Comparison of ENCODE assay signal across 9 cellular contexts in genomic region chr16:27199747-27200146, GRCh38. TPM values are rescaled to one million over a fixed set of nuclear protein-coding genes. Genes with fewer than 3 reads are reported as not detected.
A peak's percentile ranks its signal among the peaks of the same experiment; 100 is the strongest.
DNase-seq lines count a peak whose midpoint lies in the region; ATAC-seq and TF ChIP-seq lines count a peak whose summit lies in the region.
"Had no signal": no experiment of that assay in that cellular context is flagged by ENCODE, and none has a peak within 500 bp of the region (broad histone marks: within the 10 kb centered on the region; RNA-seq: fewer than 3 reads in every experiment).

No MANE protein-coding gene starts in this region.

- H3K27ac Mint-ChIP-seq in MCF 10A (ENCODE audit: low read depth, unreplicated experiment) (no peak overlapping the region), endothelial cell (ENCODE audit: unreplicated experiment) (no peak overlapping the region)
- peak overlapping the region; percentile 83 for H3K27ac Mint-ChIP-seq in activated T-helper 1 cell treated with anti-CD3 and anti-CD28 coated beads, Interleukin-12 subunit alpha, Interleukin-12 subunit beta, Interleukin-2, Interleukin-4 antibody, amounts not matched to agents 30 ng/mL and 10 ng/mL and 1 ng/mL, durations not matched to agents 14 hours and 24 hours and 36 hours
- peak overlapping the region; percentile 84 to 88 for H3K27ac Mint-ChIP-seq in stimulated activated naive CD8-positive, alpha-beta T cell treated with anti-CD3 and anti-CD28 coated beads, Interleukin-15, amount 100 ng/mL, for 72 hours

- H3K36me3 Mint-ChIP-seq in MCF 10A (ENCODE audit: insufficient read depth, unreplicated experiment) (no peaks in the 10 kb centered on the region), endothelial cell (ENCODE audit: low read depth, unreplicated experiment) (no peaks in the 10 kb centered on the region)
- H3K36me3 Mint-ChIP-seq in activated T-helper 1 cell treated with anti-CD3 and anti-CD28 coated beads, Interleukin-12 subunit alpha, Interleukin-12 subunit beta, Interleukin-2, Interleukin-4 antibody, amounts not matched to agents 30 ng/mL and 10 ng/mL and 1 ng/mL, durations not matched to agents 14 hours and 24 hours and 36 hours (ENCODE audit: low read depth), result peaks cover 5% of the 10 kb centered on the region

- dilution Hi-C loops in mammary epithelial cell (cut with HindIII; ENCODE audit: low sequenced_read_pairs), result no loop called here

- H3K4me1 ChIP-seq in mammary epithelial cell (ENCODE audit: insufficient read depth, low read length) (peaks cover 29% of the 10 kb centered on the region), vagina (peaks cover 16% of the 10 kb centered on the region)

- H3K27ac ChIP-seq in mammary epithelial cell (ENCODE audit: insufficient read depth, low read depth, low read length) (no peak overlapping the region), vagina (no peak overlapping the region)

- DNase-seq in mammary epithelial cell, result peak; percentile 42
- no peak for DNase-seq in MCF 10A (ENCODE audit: unreplicated experiment)
- peak; percentile 40 for DNase-seq in activated T-helper 1 cell treated with anti-CD3 and anti-CD28 coated beads, Interleukin-12 subunit alpha, Interleukin-12 subunit beta, Interleukin-2, Interleukin-4 antibody, amounts not matched to agents 30 ng/mL and 10 ng/mL and 1 ng/mL, durations not matched to agents 14 hours and 24 hours and 36 hours (ENCODE audit: low spot score)
- DNase-seq in stimulated activated naive CD8-positive, alpha-beta T cell treated with anti-CD3 and anti-CD28 coated beads, Interleukin-15, amount 100 ng/mL, for 72 hours, result peak; percentile 24 to 35
- no peak for DNase-seq in SW 1271 (lab: John Stamatoyannopoulos, UW)
- no peak for DNase-seq in vagina (ENCODE audit: extremely low spot score in 2 of 2)
- no peak for DNase-seq in endothelial cell (ENCODE audit: low spot score)
- DNase-seq: NCI-H510A had no signal

- H3K36me3 ChIP-seq in mammary epithelial cell (ENCODE audit: insufficient read depth, low read length) (no peaks in the 10 kb centered on the region), vagina (no peaks in the 10 kb centered on the region)

- peak overlapping the region; percentile 97 for H2AFZ ChIP-seq in mammary epithelial cell (ENCODE audit: low read depth, low read length)

- peaks cover 6% of the 10 kb centered on the region for H3K79me2 ChIP-seq in mammary epithelial cell (ENCODE audit: insufficient read depth, low read length)

- BruUV-seq in mammary epithelial cell (replicated peaks; lab: Mats Ljungman, UMichigan), result no TSS peak
- BruUV-seq in MCF 10A (replicated peaks; lab: Mats Ljungman, UMichigan), result no TSS peak

- H3K27me3 ChIP-seq in mammary epithelial cell (ENCODE audit: insufficient read depth, low read length), result no peaks in the 10 kb centered on the region
- H3K27me3 ChIP-seq in vagina, result no peaks in the 10 kb centered on the region

- TF ChIP-seq POLR2A in vagina (IDR thresholded peaks at IDR 0.05), result no peak

- no peaks in the 10 kb centered on the region for H4K20me1 ChIP-seq in mammary epithelial cell (ENCODE audit: insufficient read depth, low read length)

- H3K9ac ChIP-seq in mammary epithelial cell (ENCODE audit: insufficient read depth, low read length), result no peak overlapping the region

- no peak overlapping the region for H3K4me3 ChIP-seq in mammary epithelial cell (replicated peaks in 1 of 3; ENCODE audit: insufficient read depth in 1 of 3, low read depth in 2 of 3, low read length in 3 of 3)
- H3K4me3 ChIP-seq in vagina, result no peak overlapping the region

- POLR2A ChIA-PET in MCF 10A (lab: Yijun Ruan, JAX), result no interaction called here

- H3K4me1 Mint-ChIP-seq in MCF 10A (ENCODE audit: insufficient read depth, unreplicated experiment) (peaks cover 19% of the 10 kb centered on the region), endothelial cell (ENCODE audit: unreplicated experiment) (peaks cover 5% of the 10 kb centered on the region)
- peaks cover 87% of the 10 kb centered on the region for H3K4me1 Mint-ChIP-seq in activated T-helper 1 cell treated with anti-CD3 and anti-CD28 coated beads, Interleukin-12 subunit alpha, Interleukin-12 subunit beta, Interleukin-2, Interleukin-4 antibody, amounts not matched to agents 30 ng/mL and 10 ng/mL and 1 ng/mL, durations not matched to agents 14 hours and 24 hours and 36 hours (ENCODE audit: low read depth)
- H3K4me1 Mint-ChIP-seq in stimulated activated naive CD8-positive, alpha-beta T cell treated with anti-CD3 and anti-CD28 coated beads, Interleukin-15, amount 100 ng/mL, for 72 hours, result peaks cover 93% of the 10 kb centered on the region

- H3K4me2 ChIP-seq in mammary epithelial cell (ENCODE audit: insufficient read depth, low read depth, low read length), result no peak overlapping the region

- WGBS in mammary epithelial cell (ENCODE audit: low coverage, missing lambda C conversion rate), result 41% methylated on average over 2 of the region's 2 CpGs

- H3K9me3 ChIP-seq in mammary epithelial cell (replicated peaks; ENCODE audit: insufficient read depth, low read length) (no peaks in the 10 kb centered on the region), vagina (no peaks in the 10 kb centered on the region)

- intact Hi-C loops in mammary epithelial cell (cut with micrococcal nuclease), result no loop called here
- intact Hi-C loops in MCF 10A (cut with micrococcal nuclease), result no loop called here
- intact Hi-C loops in activated T-helper 1 cell treated with anti-CD3 and anti-CD28 coated beads, Interleukin-12 subunit alpha, Interleukin-12 subunit beta, Interleukin-2, Interleukin-4 antibody, amounts not matched to agents 30 ng/mL and 10 ng/mL and 1 ng/mL, durations not matched to agents 14 hours and 24 hours and 36 hours (cut with micrococcal nuclease), result loop anchor here (1.0 kb wide), 2 partner anchors 8 to 20 kb away; no protein-coding TSS in a partner anchor
- intact Hi-C loops in vagina (cut with DNase I), result no loop called here

- no peak overlapping the region for H3K4me3 Mint-ChIP-seq in MCF 10A (ENCODE audit: unreplicated experiment)
- H3K4me3 Mint-ChIP-seq in activated T-helper 1 cell treated with anti-CD3 and anti-CD28 coated beads, Interleukin-12 subunit alpha, Interleukin-12 subunit beta, Interleukin-2, Interleukin-4 antibody, amounts not matched to agents 30 ng/mL and 10 ng/mL and 1 ng/mL, durations not matched to agents 14 hours and 24 hours and 36 hours, result peak overlapping the region; percentile 65
- H3K4me3 Mint-ChIP-seq in stimulated activated naive CD8-positive, alpha-beta T cell treated with anti-CD3 and anti-CD28 coated beads, Interleukin-15, amount 100 ng/mL, for 72 hours, result peak overlapping the region; percentile 42 to 62
- H3K4me3 Mint-ChIP-seq in endothelial cell (ENCODE audit: unreplicated experiment), result no peak overlapping the region

- H3K27me3 Mint-ChIP-seq in MCF 10A (ENCODE audit: insufficient read depth, unreplicated experiment), result peaks cover 19% of the 10 kb centered on the region
- no peaks in the 10 kb centered on the region for H3K27me3 Mint-ChIP-seq in activated T-helper 1 cell treated with anti-CD3 and anti-CD28 coated beads, Interleukin-12 subunit alpha, Interleukin-12 subunit beta, Interleukin-2, Interleukin-4 antibody, amounts not matched to agents 30 ng/mL and 10 ng/mL and 1 ng/mL, durations not matched to agents 14 hours and 24 hours and 36 hours (ENCODE audit: insufficient read depth)
- H3K27me3 Mint-ChIP-seq in stimulated activated naive CD8-positive, alpha-beta T cell treated with anti-CD3 and anti-CD28 coated beads, Interleukin-15, amount 100 ng/mL, for 72 hours, result no peaks in the 10 kb centered on the region
- H3K27me3 Mint-ChIP-seq in endothelial cell (ENCODE audit: unreplicated experiment), result peaks cover 10% of the 10 kb centered on the region

- CTCF ChIA-PET in mammary epithelial cell (lab: Charles Lee; ENCODE audit: low non-redundant PET) (no interaction called here), MCF 10A (lab: Yijun Ruan, JAX) (interaction anchor here (1.0 to 1.3 kb wide), 2 partner anchors 48 to 168 kb away, joined by 3 read pairs; no protein-coding TSS in a partner anchor)

- TF ChIP-seq CTCF in mammary epithelial cell (conservative IDR thresholded peaks at IDR 0.05 in 1 of 2, IDR thresholded peaks at IDR 0.05 in 1 of 2; ENCODE audit: extremely low read depth in 1 of 2, insufficient read depth in 1 of 2, low read depth in 1 of 2, low read length in 2 of 2), result no peak
- no peak for TF ChIP-seq CTCF in MCF 10A (IDR thresholded peaks at IDR 0.05; ENCODE audit: unreplicated experiment)
- TF ChIP-seq CTCF in vagina (IDR thresholded peaks at IDR 0.05), result no peak
- no peak for TF ChIP-seq CTCF in endothelial cell (IDR thresholded peaks at IDR 0.05; ENCODE audit: unreplicated experiment)

- in situ Hi-C loops in mammary epithelial cell (cut with MboI; ENCODE audit: low sequenced_read_pairs in 2 of 2), result no loop called here

- H3K9me3 Mint-ChIP-seq in MCF 10A (ENCODE audit: unreplicated experiment) (no peaks in the 10 kb centered on the region), endothelial cell (ENCODE audit: unreplicated experiment) (no peaks in the 10 kb centered on the region)
- H3K9me3 Mint-ChIP-seq in activated T-helper 1 cell treated with anti-CD3 and anti-CD28 coated beads, Interleukin-12 subunit alpha, Interleukin-12 subunit beta, Interleukin-2, Interleukin-4 antibody, amounts not matched to agents 30 ng/mL and 10 ng/mL and 1 ng/mL, durations not matched to agents 14 hours and 24 hours and 36 hours, result peaks cover 5% of the 10 kb centered on the region
- peaks cover 5 to 24% of the 10 kb centered on the region in 2 donors for H3K9me3 Mint-ChIP-seq in stimulated activated naive CD8-positive, alpha-beta T cell treated with anti-CD3 and anti-CD28 coated beads, Interleukin-15, amount 100 ng/mL, for 72 hours

- ATAC-seq in HG03558 (IDR thresholded peaks at IDR 0.05; ENCODE audit: extremely low read depth, unreplicated experiment), result peak; percentile 28
- peak; percentile 15 for ATAC-seq in stimulated activated naive CD8-positive, alpha-beta T cell treated with anti-CD3 and anti-CD28 coated beads, Interleukin-15, amount 100 ng/mL, for 72 hours

RNA-seq across cellular contexts. Expression of gene KDM8, which starts 3.6 kb away (rescaled TPM):
- total RNA-seq in mammary epithelial cell (1 to 10 TPM; 2.8 to 4.0 TPM), MCF 10A (2022) (3.7 and 4.1 TPM in 2 replicates), vagina (1.5 TPM), endothelial cell (ENCODE audit: unreplicated experiment) (5.7 TPM)
- polyA plus RNA-seq in mammary epithelial cell, result 2.3 TPM
- 1.6 TPM for polyA minus RNA-seq in mammary epithelial cell
- total RNA-seq in activated T-helper 1 cell treated with anti-CD3 and anti-CD28 coated beads, Interleukin-12 subunit alpha, Interleukin-12 subunit beta, Interleukin-2, Interleukin-4 antibody, amounts not matched to agents 30 ng/mL and 10 ng/mL and 1 ng/mL, durations not matched to agents 14 hours and 24 hours and 36 hours, result 12.5 and 14.5 TPM in 2 replicates

Comparison
In these comparisons a context has a peak if more than half of its experiments do, and no peak if none do; other contexts are left out.
1. DNase-seq: peak in mammary epithelial cell (single experiment), activated T-helper 1 cell treated with anti-CD3 and anti-CD28 coated beads, Interleukin-12 subunit alpha, Interleukin-12 subunit beta, Interleukin-2, Interleukin-4 antibody, amounts not matched to agents 30 ng/mL and 10 ng/mL and 1 ng/mL, durations not matched to agents 14 hours and 24 hours and 36 hours (single experiment) and stimulated activated naive CD8-positive, alpha-beta T cell treated with anti-CD3 and anti-CD28 coated beads, Interleukin-15, amount 100 ng/mL, for 72 hours (2 of 2); none in MCF 10A (single experiment), SW 1271 (0 of 2), vagina (0 of 2) and endothelial cell (single experiment).
2. H3K27ac Mint-ChIP-seq: peak in activated T-helper 1 cell treated with anti-CD3 and anti-CD28 coated beads, Interleukin-12 subunit alpha, Interleukin-12 subunit beta, Interleukin-2, Interleukin-4 antibody, amounts not matched to agents 30 ng/mL and 10 ng/mL and 1 ng/mL, durations not matched to agents 14 hours and 24 hours and 36 hours (single experiment) and stimulated activated naive CD8-positive, alpha-beta T cell treated with anti-CD3 and anti-CD28 coated beads, Interleukin-15, amount 100 ng/mL, for 72 hours (2 of 2); none in MCF 10A (single experiment) and endothelial cell (single experiment).
3. H3K4me3 Mint-ChIP-seq: peak in activated T-helper 1 cell treated with anti-CD3 and anti-CD28 coated beads, Interleukin-12 subunit alpha, Interleukin-12 subunit beta, Interleukin-2, Interleukin-4 antibody, amounts not matched to agents 30 ng/mL and 10 ng/mL and 1 ng/mL, durations not matched to agents 14 hours and 24 hours and 36 hours (single experiment) and stimulated activated naive CD8-positive, alpha-beta T cell treated with anti-CD3 and anti-CD28 coated beads, Interleukin-15, amount 100 ng/mL, for 72 hours (2 of 2); none in MCF 10A (single experiment) and endothelial cell (single experiment).